Comparison of ENCODE assay signal across 24 cellular contexts in the genomic region with DNA sequence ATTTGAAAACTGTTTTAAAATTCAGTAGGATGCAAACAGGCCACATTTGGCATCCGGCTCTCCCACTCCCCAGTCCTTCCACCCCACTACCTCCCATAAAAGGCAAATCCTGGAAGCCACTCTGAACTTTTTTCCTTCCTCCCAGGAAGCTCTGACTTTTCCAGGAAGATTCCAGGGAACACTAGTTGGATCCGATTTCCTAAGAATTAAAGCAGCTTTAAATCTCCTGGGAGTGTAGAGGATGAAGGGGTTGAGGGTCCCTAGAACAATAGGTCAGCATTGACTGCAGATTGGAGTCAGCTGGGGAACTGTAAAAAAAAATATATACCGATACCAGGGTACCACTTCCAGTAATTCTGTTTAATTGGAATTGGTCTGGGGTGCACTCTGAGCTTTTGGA.
A peak's percentile ranks its signal among the peaks of the same experiment; 100 is the strongest.
DNase-seq lines count a peak whose midpoint lies in the region; ATAC-seq and TF ChIP-seq lines count a peak whose summit lies in the region.
"Had no signal": no experiment of that assay in that cellular context is flagged by ENCODE, and none has a peak within 500 bp of the region (broad histone marks: within the 10 kb centered on the region; RNA-seq: fewer than 3 reads in every experiment).

No MANE protein-coding gene starts in this region.

- peaks cover 41% of the 10 kb centered on the region for H3K4me1 Mint-ChIP-seq in MCF 10A (ENCODE audit: insufficient read depth, unreplicated experiment)
- peaks cover 87% of the 10 kb centered on the region for H3K4me1 Mint-ChIP-seq in osteocyte (ENCODE audit: unreplicated experiment)
- H3K4me1 Mint-ChIP-seq: activated CD4-positive, alpha-beta T cell treated with anti-CD3 and anti-CD28 coated beads, Interleukin-2, amount 10 ng/mL, durations not matched to agents 24 days and 14 days; activated CD8-positive, alpha-beta memory T cell treated with anti-CD3 and anti-CD28 coated beads, Interleukin-2, amount 10 ng/mL, durations not matched to agents 7 days and 5 days; naive thymus-derived CD8-positive, alpha-beta T cell; stimulated activated memory B cell treated with anti-CD40 and anti-IgM and Interleukin-4, amounts not matched to agents 10 μg/mL and 1 μg/mL and 100 μg/mL, for 72 hours; T-cell had no signal

- H3K36me3 ChIP-seq in breast epithelium (no peaks in the 10 kb centered on the region), esophagus squamous epithelium (no peaks in the 10 kb centered on the region), aorta (ENCODE audit: control insufficient read depth in 1 of 2, insufficient read depth in 2 of 2, low read length in 1 of 2) (no peaks in the 10 kb centered on the region), OCI-LY7 (ENCODE audit: insufficient read depth, low read length) (no peaks in the 10 kb centered on the region)
- H3K36me3 ChIP-seq: HAP-1, pancreas, thyroid gland had no signal

- H3K9me3 ChIP-seq in breast epithelium = no peaks in the 10 kb centered on the region
- no peaks in the 10 kb centered on the region for H3K9me3 ChIP-seq in esophagus squamous epithelium
- no peaks in the 10 kb centered on the region for H3K9me3 ChIP-seq in aorta (ENCODE audit: control insufficient read depth, low read length)
- H3K9me3 ChIP-seq in OCI-LY7 (ENCODE audit: low read length) = no peaks in the 10 kb centered on the region
- H3K9me3 ChIP-seq: Caco-2, HAP-1, pancreas, thyroid gland had no signal

- H3K27ac Mint-ChIP-seq in MCF 10A (ENCODE audit: low read depth, unreplicated experiment) = no peak overlapping the region
- H3K27ac Mint-ChIP-seq in osteocyte (ENCODE audit: unreplicated experiment) = peak overlapping the region; percentile 78
- H3K27ac Mint-ChIP-seq: activated CD4-positive, alpha-beta T cell treated with anti-CD3 and anti-CD28 coated beads, Interleukin-2, amount 10 ng/mL, durations not matched to agents 24 days and 14 days; activated CD8-positive, alpha-beta memory T cell treated with anti-CD3 and anti-CD28 coated beads, Interleukin-2, amount 10 ng/mL, durations not matched to agents 7 days and 5 days; activated naive CD4-positive, alpha-beta T cell treated with anti-CD3 and anti-CD28 coated beads, Interleukin-2, amount 50 U/mL, for 72 hours; activated T-helper 1 cell treated with anti-CD3 and anti-CD28 coated beads, Interleukin-12 subunit alpha, Interleukin-12 subunit beta, Interleukin-2, Interleukin-4 antibody, amounts not matched to agents 30 ng/mL and 10 ng/mL and 1 ng/mL, durations not matched to agents 14 hours and 24 hours and 36 hours; naive thymus-derived CD8-positive, alpha-beta T cell; stimulated activated memory B cell treated with anti-CD40 and anti-IgM and Interleukin-4, amounts not matched to agents 10 μg/mL and 1 μg/mL and 100 μg/mL, for 72 hours; T-cell had no signal

- POLR2A ChIA-PET in MCF 10A (lab: Yijun Ruan, JAX) (interaction anchor here (1.2 to 9.8 kb wide), 13 partner anchors 10 to 80 kb away, joined by 3 to 183 read pairs (median 14); a partner anchor contains a TSS), OCI-LY7 (lab: Charles Lee) (interaction anchor here (0.7 to 2.1 kb wide), 4 partner anchors 10 to 161 kb away, joined by 3 to 7 read pairs (median 3); no protein-coding TSS in a partner anchor)

- H3K9me3 Mint-ChIP-seq in MCF 10A (ENCODE audit: unreplicated experiment) (no peaks in the 10 kb centered on the region), osteocyte (ENCODE audit: unreplicated experiment) (no peaks in the 10 kb centered on the region)
- H3K9me3 Mint-ChIP-seq: activated CD4-positive, alpha-beta T cell treated with anti-CD3 and anti-CD28 coated beads, Interleukin-2, amount 10 ng/mL, durations not matched to agents 24 days and 14 days; activated naive CD4-positive, alpha-beta T cell treated with anti-CD3 and anti-CD28 coated beads, Interleukin-2, amount 50 U/mL, for 72 hours; activated T-helper 1 cell treated with anti-CD3 and anti-CD28 coated beads, Interleukin-12 subunit alpha, Interleukin-12 subunit beta, Interleukin-2, Interleukin-4 antibody, amounts not matched to agents 30 ng/mL and 10 ng/mL and 1 ng/mL, durations not matched to agents 14 hours and 24 hours and 36 hours; naive thymus-derived CD8-positive, alpha-beta T cell; stimulated activated memory B cell treated with anti-CD40 and anti-IgM and Interleukin-4, amounts not matched to agents 10 μg/mL and 1 μg/mL and 100 μg/mL, for 72 hours; T-cell had no signal

- intact Hi-C loops in breast epithelium (cut with DNase I; ENCODE audit: low total_unique reads) (loop anchor here (1.0 to 10.0 kb wide), 2 partner anchors 9 to 78 kb away; a partner anchor contains a TSS), MCF 10A (cut with micrococcal nuclease) (no loop called here), esophagus squamous epithelium (cut with DNase I) (no loop called here), aorta (cut with DNase I) (loop anchor here in 1 of 2 donors (5.0 kb wide), 1 partner anchor 75 kb away; a partner anchor contains a TSS), OCI-LY7 (cut with micrococcal nuclease; ENCODE audit: unreplicated experiment) (no loop called here)

- H3K4me3 Mint-ChIP-seq in MCF 10A (ENCODE audit: unreplicated experiment) (no peak overlapping the region), osteocyte (ENCODE audit: unreplicated experiment) (no peak overlapping the region)
- H3K4me3 Mint-ChIP-seq: activated CD4-positive, alpha-beta T cell treated with anti-CD3 and anti-CD28 coated beads, Interleukin-2, amount 10 ng/mL, durations not matched to agents 24 days and 14 days; activated CD8-positive, alpha-beta memory T cell treated with anti-CD3 and anti-CD28 coated beads, Interleukin-2, amount 10 ng/mL, durations not matched to agents 7 days and 5 days; activated T-helper 1 cell treated with anti-CD3 and anti-CD28 coated beads, Interleukin-12 subunit alpha, Interleukin-12 subunit beta, Interleukin-2, Interleukin-4 antibody, amounts not matched to agents 30 ng/mL and 10 ng/mL and 1 ng/mL, durations not matched to agents 14 hours and 24 hours and 36 hours; naive thymus-derived CD8-positive, alpha-beta T cell; stimulated activated memory B cell treated with anti-CD40 and anti-IgM and Interleukin-4, amounts not matched to agents 10 μg/mL and 1 μg/mL and 100 μg/mL, for 72 hours; T-cell had no signal

- H3K27me3 ChIP-seq in breast epithelium (no peaks in the 10 kb centered on the region), esophagus squamous epithelium (no peaks in the 10 kb centered on the region), aorta (ENCODE audit: control insufficient read depth in 1 of 2, insufficient read depth in 2 of 2, low read length in 1 of 2) (no peaks in the 10 kb centered on the region)
- H3K27me3 ChIP-seq: pancreas, thyroid gland had no signal

- H3K79me2 ChIP-seq in OCI-LY7 (ENCODE audit: insufficient read depth, low read depth, low read length) = no peaks in the 10 kb centered on the region

- BruUV-seq in MCF 10A (replicated peaks; lab: Mats Ljungman, UMichigan) (no TSS peak), OCI-LY7 (replicated peaks; lab: Mats Ljungman, UMichigan) (no TSS peak)

- 70 to 75% methylated on average over 3 of the region's 3 CpGs for WGBS in esophagus squamous epithelium, 2 donors
- WGBS in aorta, 2 donors = 37 to 48% methylated on average over 3 of the region's 3 CpGs

- H3K4me1 ChIP-seq in breast epithelium = peaks cover 5 to 17% of the 10 kb centered on the region in 2 donors
- peaks cover 6 to 75% (median 31%) of the 10 kb centered on the region in 3 donors for H3K4me1 ChIP-seq in esophagus squamous epithelium
- H3K4me1 ChIP-seq in aorta (ENCODE audit: control insufficient read depth in 1 of 2, insufficient read depth in 2 of 2, low read length in 2 of 2) = peaks cover 10 to 16% of the 10 kb centered on the region in 2 donors
- no peaks in the 10 kb centered on the region for H3K4me1 ChIP-seq in OCI-LY7 (ENCODE audit: insufficient read depth, low read length, poor library complexity, severe bottlenecking)
- H3K4me1 ChIP-seq: pancreas had no signal

- H3K4me2 ChIP-seq in OCI-LY7 (ENCODE audit: low read length) = no peak overlapping the region

- ATAC-seq in aorta (ENCODE audit: low FRiP score) = no peak
- ATAC-seq: activated CD8-positive, alpha-beta memory T cell treated with anti-CD3 and anti-CD28 coated beads, Interleukin-2, amount 10 ng/mL, durations not matched to agents 7 days and 5 days; activated naive CD4-positive, alpha-beta T cell treated with anti-CD3 and anti-CD28 coated beads, Interleukin-2, amount 50 U/mL, for 72 hours; naive thymus-derived CD8-positive, alpha-beta T cell; stimulated activated memory B cell treated with anti-CD40 and anti-IgM and Interleukin-4, amounts not matched to agents 10 μg/mL and 1 μg/mL and 100 μg/mL, for 72 hours; T-cell had no signal

- no peak for DNase-seq in breast epithelium (ENCODE audit: low spot score in 2 of 2)
- DNase-seq in MCF 10A (ENCODE audit: unreplicated experiment) = no peak
- no peak for DNase-seq in esophagus squamous epithelium (lab: John Stamatoyannopoulos, UW)
- no peak for DNase-seq in osteocyte (ENCODE audit: extremely low spot score, unreplicated experiment)
- DNase-seq in aorta = no peak
- DNase-seq in amygdala (lab: John Stamatoyannopoulos, UW) = no peak
- no peak for DNase-seq in stimulated activated CD8-positive, alpha-beta memory T cell treated with anti-CD3 and anti-CD28 coated beads, Interleukin-4, amount 100 ng/mL, for 48 hours
- DNase-seq in OCI-LY7 (ENCODE audit: low spot score) = no peak
- DNase-seq: 8988T; activated CD4-positive, alpha-beta T cell treated with anti-CD3 and anti-CD28 coated beads, Interleukin-2, amount 10 ng/mL, durations not matched to agents 24 days and 14 days; activated CD8-positive, alpha-beta memory T cell treated with anti-CD3 and anti-CD28 coated beads, Interleukin-2, amount 10 ng/mL, durations not matched to agents 7 days and 5 days; Caco-2; cortex of kidney; foreskin fibroblast; kidney; naive thymus-derived CD8-positive, alpha-beta T cell; NCI-H510A; pancreas; T-cell; thyroid gland had no signal

- no peaks in the 10 kb centered on the region for H3K9me2 ChIP-seq in OCI-LY7 (ENCODE audit: insufficient read depth, low read length)

- no peaks in the 10 kb centered on the region for H3K27me3 Mint-ChIP-seq in MCF 10A (ENCODE audit: insufficient read depth, unreplicated experiment)
- no peaks in the 10 kb centered on the region for H3K27me3 Mint-ChIP-seq in osteocyte (ENCODE audit: unreplicated experiment)
- H3K27me3 Mint-ChIP-seq: activated CD4-positive, alpha-beta T cell treated with anti-CD3 and anti-CD28 coated beads, Interleukin-2, amount 10 ng/mL, durations not matched to agents 24 days and 14 days; activated CD8-positive, alpha-beta memory T cell treated with anti-CD3 and anti-CD28 coated beads, Interleukin-2, amount 10 ng/mL, durations not matched to agents 7 days and 5 days; naive thymus-derived CD8-positive, alpha-beta T cell; stimulated activated memory B cell treated with anti-CD40 and anti-IgM and Interleukin-4, amounts not matched to agents 10 μg/mL and 1 μg/mL and 100 μg/mL, for 72 hours; T-cell had no signal

- H4K20me1 ChIP-seq in OCI-LY7 (ENCODE audit: insufficient read depth, low read length) = no peaks in the 10 kb centered on the region; the same call in none of the 2 replicates

- no peak overlapping the region for H3K4me3 ChIP-seq in breast epithelium
- no peak overlapping the region for H3K4me3 ChIP-seq in esophagus squamous epithelium
- no peak overlapping the region for H3K4me3 ChIP-seq in aorta (ENCODE audit: low read length in 2 of 2)
- no peak overlapping the region for H3K4me3 ChIP-seq in OCI-LY7 (ENCODE audit: low read depth, low read length, poor library complexity, severe bottlenecking)
- H3K4me3 ChIP-seq: HAP-1, pancreas, thyroid gland had no signal

- TF ChIP-seq CTCF in breast epithelium (IDR thresholded peaks at IDR 0.05) = no peak
- TF ChIP-seq CTCF in MCF 10A (IDR thresholded peaks at IDR 0.05; ENCODE audit: unreplicated experiment) = no peak
- no peak for TF ChIP-seq CTCF in esophagus squamous epithelium (IDR thresholded peaks at IDR 0.05)
- no peak for TF ChIP-seq CTCF in osteocyte (IDR thresholded peaks at IDR 0.05)
- TF ChIP-seq CTCF in OCI-LY7 (conservative IDR thresholded peaks at IDR 0.05; ENCODE audit: low read length) = no peak

- H3K27ac ChIP-seq in breast epithelium = peak overlapping the region; percentile 77 to 86
- H3K27ac ChIP-seq in esophagus squamous epithelium = peak overlapping the region in 3 of 4 donors; percentile 65 to 78 (median 70)
- peak overlapping the region; percentile 44 to 67 for H3K27ac ChIP-seq in aorta (ENCODE audit: low read depth in 1 of 2, low read length in 2 of 2)
- H3K27ac ChIP-seq in OCI-LY7 (ENCODE audit: low read depth, low read length, poor library complexity, severe bottlenecking) = no peak overlapping the region
- H3K27ac ChIP-seq: pancreas had no signal

- CTCF ChIA-PET in MCF 10A (lab: Yijun Ruan, JAX) = interaction anchor here (0.6 to 2.6 kb wide), 10 partner anchors 19 to 80 kb away, joined by 3 to 15 read pairs (median 4); no protein-coding TSS in a partner anchor
- CTCF ChIA-PET in OCI-LY7 (lab: Charles Lee; ENCODE audit: unreplicated experiment) = no interaction called here

- no peak overlapping the region for H2AFZ ChIP-seq in OCI-LY7 (ENCODE audit: low read length)

- TF ChIP-seq POLR2A in breast epithelium (IDR thresholded peaks at IDR 0.05) = no peak
- TF ChIP-seq POLR2A in esophagus squamous epithelium (IDR thresholded peaks at IDR 0.05) = no peak

- peaks cover 52% of the 10 kb centered on the region for H3K36me3 Mint-ChIP-seq in MCF 10A (ENCODE audit: insufficient read depth, unreplicated experiment)
- peaks cover 2% of the 10 kb centered on the region for H3K36me3 Mint-ChIP-seq in osteocyte (ENCODE audit: unreplicated experiment)
- H3K36me3 Mint-ChIP-seq: activated CD8-positive, alpha-beta memory T cell treated with anti-CD3 and anti-CD28 coated beads, Interleukin-2, amount 10 ng/mL, durations not matched to agents 7 days and 5 days; activated naive CD4-positive, alpha-beta T cell treated with anti-CD3 and anti-CD28 coated beads, Interleukin-2, amount 50 U/mL, for 72 hours; naive thymus-derived CD8-positive, alpha-beta T cell; stimulated activated memory B cell treated with anti-CD40 and anti-IgM and Interleukin-4, amounts not matched to agents 10 μg/mL and 1 μg/mL and 100 μg/mL, for 72 hours; T-cell had no signal
